Comparison of ENCODE assay signal across 8 cellular contexts in the genomic region with DNA sequence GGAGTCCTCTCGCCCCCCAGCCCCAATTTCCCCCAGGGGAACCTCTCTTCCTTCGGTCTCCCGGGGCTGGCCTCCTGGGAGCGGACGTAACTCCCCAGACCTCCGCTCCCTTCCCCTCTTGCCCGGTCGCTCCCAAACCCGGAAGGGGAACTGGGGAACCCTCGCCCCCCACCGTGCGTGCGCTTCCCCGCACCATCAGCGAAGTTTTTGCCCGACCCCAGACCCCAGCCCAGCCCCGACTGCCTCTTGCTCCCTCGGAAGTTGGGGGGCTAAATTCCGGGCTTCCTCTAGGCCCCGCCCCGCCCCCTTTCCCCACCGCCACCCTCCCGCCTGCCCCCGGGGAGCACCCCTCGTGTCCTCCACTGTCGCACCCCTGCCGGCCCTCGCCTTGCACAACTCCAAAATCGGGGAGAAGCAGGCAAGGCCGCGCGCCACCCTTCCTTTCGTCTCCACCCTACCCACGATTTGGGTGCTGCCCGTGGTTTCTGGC. TPM values are rescaled to one million over a fixed set of nuclear protein-coding genes. Genes with fewer than 3 reads are reported as not detected.
DNase-seq lines count a peak whose midpoint lies in the region; ATAC-seq and TF ChIP-seq lines count a peak whose summit lies in the region.

No MANE protein-coding gene starts in this region.

- H3K14ac ChIP-seq in mesenchymal stem cell (ENCODE audit: low read length in 2 of 2): peak overlapping the region; percentile 82 to 95

- peak overlapping the region; percentile 85 to 93 for H3K18ac ChIP-seq in mesenchymal stem cell (ENCODE audit: low read depth in 1 of 2, low read length in 2 of 2)

- 0% methylated on average over 31 of the region's 35 CpGs for WGBS in mesenchymal stem cell
- under 1% methylated on average over 35 of the region's 35 CpGs for WGBS in thymus

- peak overlapping the region; percentile 96 for H2BK120ac ChIP-seq in mesenchymal stem cell (ENCODE audit: low read depth, low read length)

- H2AFZ ChIP-seq in mesenchymal stem cell (ENCODE audit: low read depth, low read length): no peak overlapping the region

- H3K4me1 ChIP-seq in mesenchymal stem cell (ENCODE audit: control insufficient read depth, insufficient read depth, low read depth, low read length) (peaks cover 10% of the 10 kb centered on the region), thymus (ENCODE audit: control insufficient read depth, insufficient read depth, low read length) (peaks cover 4% of the 10 kb centered on the region)

- no peak overlapping the region for H2AK5ac ChIP-seq in mesenchymal stem cell (ENCODE audit: low read length, severe bottlenecking)

- peak overlapping the region; percentile 96 for H3K9ac ChIP-seq in mesenchymal stem cell (ENCODE audit: low read length)

- H3K23ac ChIP-seq in mesenchymal stem cell (ENCODE audit: low read length in 2 of 2): peak overlapping the region in 1 of 2 experiments; percentile 85

- H3K27ac ChIP-seq in dorsolateral prefrontal cortex: peak overlapping the region; percentile 55 to 99 (median 97)
- H3K27ac ChIP-seq in mesenchymal stem cell (ENCODE audit: low read length, poor library complexity, severe bottlenecking): peak overlapping the region; percentile 81
- H3K27ac ChIP-seq in thymus (ENCODE audit: low read depth): peak overlapping the region; percentile 95

- peaks cover 11% of the 10 kb centered on the region for H3K79me1 ChIP-seq in mesenchymal stem cell (replicated peaks; ENCODE audit: low read length, poor library complexity, severe bottlenecking)

- ATAC-seq in HG03045 (IDR thresholded peaks at IDR 0.05; ENCODE audit: unreplicated experiment) (peak; percentile 11), GM18505 (IDR thresholded peaks at IDR 0.05; ENCODE audit: unreplicated experiment) (no peak)

- H4K8ac ChIP-seq in mesenchymal stem cell (ENCODE audit: low read length): peak overlapping the region; percentile 87

- no peaks in the 10 kb centered on the region for H3K9me3 ChIP-seq in mesenchymal stem cell (ENCODE audit: control insufficient read depth, low read length)
- no peaks in the 10 kb centered on the region for H3K9me3 ChIP-seq in thymus (ENCODE audit: control insufficient read depth)

- peak overlapping the region; percentile 84 for H3K4me2 ChIP-seq in mesenchymal stem cell (ENCODE audit: low read length, poor library complexity, severe bottlenecking)

- H3K4me3 ChIP-seq in dorsolateral prefrontal cortex: peak overlapping the region; percentile 67 to 98 (median 89)
- H3K4me3 ChIP-seq in mesenchymal stem cell (ENCODE audit: insufficient read depth in 1 of 2, low read depth in 1 of 2, low read length in 2 of 2): peak overlapping the region; percentile 82 to 89
- peak overlapping the region; percentile 100 for H3K4me3 ChIP-seq in thymus (ENCODE audit: low read length)

- peak overlapping the region; percentile 91 for H2BK5ac ChIP-seq in mesenchymal stem cell (ENCODE audit: low read depth, low read length, poor library complexity, severe bottlenecking)

- intact Hi-C loops in dorsolateral prefrontal cortex (cut with DNase I): loop anchor here (1.0 to 5.0 kb wide), 4 partner anchors 62 to 207 kb away; a partner anchor contains a TSS

- peak overlapping the region; percentile 95 for H3K4ac ChIP-seq in mesenchymal stem cell (ENCODE audit: low read depth in 1 of 2, low read length in 2 of 2)

- H2BK12ac ChIP-seq in mesenchymal stem cell (ENCODE audit: low read length in 2 of 2): peak overlapping the region in 1 of 2 experiments; percentile 17

- H3K36me3 ChIP-seq in mesenchymal stem cell (ENCODE audit: control insufficient read depth in 1 of 2, insufficient read depth in 2 of 2, low read depth in 1 of 2, low read length in 2 of 2) (peaks cover 26 to 28% of the 10 kb centered on the region in 2 experiments), thymus (ENCODE audit: control insufficient read depth, insufficient read depth) (peaks cover 26% of the 10 kb centered on the region)

- H2BK15ac ChIP-seq in mesenchymal stem cell (ENCODE audit: low read depth, poor library complexity, severe bottlenecking): peak overlapping the region; percentile 60

- no peak for TF ChIP-seq CTCF in dorsolateral prefrontal cortex (IDR thresholded peaks at IDR 0.05 in 54 of 56, conservative IDR thresholded peaks at IDR 0.05 in 2 of 56; ENCODE audit: low read depth in 1 of 56, partially characterized antibody in 56 of 56)

- H4K91ac ChIP-seq in mesenchymal stem cell (ENCODE audit: low read length): peak overlapping the region; percentile 95

- no peak for TF ChIP-seq POLR2A in GM18505 (IDR thresholded peaks at IDR 0.05; ENCODE audit: borderline replicate concordance, extremely low read depth, insufficient read depth, insufficient read length)

- H3K27me3 ChIP-seq in dorsolateral prefrontal cortex (no peaks in the 10 kb centered on the region), mesenchymal stem cell (ENCODE audit: control insufficient read depth in 1 of 2, insufficient read depth in 1 of 2, low read length in 2 of 2) (no peaks in the 10 kb centered on the region), thymus (ENCODE audit: control insufficient read depth, insufficient read depth) (peaks cover 2% of the 10 kb centered on the region)

- DNase-seq in EL (peak; percentile 22), T-helper 9 cell (peak; percentile 30), dorsolateral prefrontal cortex (peak in 2 of 10 donors; percentile 51 to 57), mesenchymal stem cell (no peak), NCI-H1694 treated with DMSO at 0.1 percent for 48 hours (lab: John Stamatoyannopoulos, UW) (no peak)

RNA-seq across cellular contexts. Expression of a gene that starts 0.4 kb away (rescaled TPM):
- total RNA-seq in dorsolateral prefrontal cortex: 100 to 1,000 TPM; 119 to 205 (median 150) TPM
- 145 TPM for polyA plus RNA-seq in mesenchymal stem cell (2013, experiment 1 of 2)
- 145 TPM for polyA plus RNA-seq in mesenchymal stem cell (2013, experiment 2 of 2)
- 130 TPM for polyA plus RNA-seq in thymus

RNA-seq across cellular contexts. Expression of a gene that starts 17.7 kb away (rescaled TPM):
- total RNA-seq in dorsolateral prefrontal cortex: 10 to 100 TPM; 20.5 to 98.3 (median 64.7) TPM
- polyA plus RNA-seq in mesenchymal stem cell (2013, experiment 1 of 2): not detected
- polyA plus RNA-seq in mesenchymal stem cell (2013, experiment 2 of 2): 0.03 TPM
- polyA plus RNA-seq in thymus: 0.18 TPM

RNA-seq across cellular contexts. Expression of a gene that starts 20.1 kb away (rescaled TPM):
- total RNA-seq in dorsolateral prefrontal cortex: 10 to 100 TPM; 35.0 to 77.6 (median 49.7) TPM
- polyA plus RNA-seq in mesenchymal stem cell (2013, experiment 1 of 2): 13.2 TPM
- 12.0 TPM for polyA plus RNA-seq in mesenchymal stem cell (2013, experiment 2 of 2)
- 60.1 TPM for polyA plus RNA-seq in thymus

RNA-seq across cellular contexts. Expression of a gene that starts 31.9 kb away (rescaled TPM):
- total RNA-seq in dorsolateral prefrontal cortex: 10 to 100 TPM; 20.7 to 61.9 (median 42.4) TPM
- polyA plus RNA-seq in mesenchymal stem cell (2013, experiment 1 of 2): 32.8 TPM
- polyA plus RNA-seq in mesenchymal stem cell (2013, experiment 2 of 2): 33.6 TPM
- polyA plus RNA-seq in thymus: 31.2 TPM

RNA-seq across cellular contexts. Expression of a gene that starts 32.6 kb away (rescaled TPM):
- 10 to 100 TPM in 80 of 120 experiments, 1 to 10 TPM in 40; 4.8 to 19.8 (median 11.4) TPM for total RNA-seq in dorsolateral prefrontal cortex
- 0.41 TPM for polyA plus RNA-seq in mesenchymal stem cell (2013, experiment 1 of 2)
- polyA plus RNA-seq in mesenchymal stem cell (2013, experiment 2 of 2): 0.45 TPM
- polyA plus RNA-seq in thymus: 1.0 TPM

Comparison
In these comparisons a context has a peak if more than half of its experiments do, and no peak if none do; other contexts are left out.
1. DNase-seq: peak in EL (single experiment) and T-helper 9 cell (single experiment); none in mesenchymal stem cell (single experiment) and NCI-H1694 treated with DMSO at 0.1 percent for 48 hours (single experiment).
2. Peak in every context shown above with its lines, with median percentiles within 50 percentile points of each other: H3K27ac ChIP-seq and H3K4me3 ChIP-seq.